ENCODE assay signal across 21 cellular contexts in the genomic region with DNA sequence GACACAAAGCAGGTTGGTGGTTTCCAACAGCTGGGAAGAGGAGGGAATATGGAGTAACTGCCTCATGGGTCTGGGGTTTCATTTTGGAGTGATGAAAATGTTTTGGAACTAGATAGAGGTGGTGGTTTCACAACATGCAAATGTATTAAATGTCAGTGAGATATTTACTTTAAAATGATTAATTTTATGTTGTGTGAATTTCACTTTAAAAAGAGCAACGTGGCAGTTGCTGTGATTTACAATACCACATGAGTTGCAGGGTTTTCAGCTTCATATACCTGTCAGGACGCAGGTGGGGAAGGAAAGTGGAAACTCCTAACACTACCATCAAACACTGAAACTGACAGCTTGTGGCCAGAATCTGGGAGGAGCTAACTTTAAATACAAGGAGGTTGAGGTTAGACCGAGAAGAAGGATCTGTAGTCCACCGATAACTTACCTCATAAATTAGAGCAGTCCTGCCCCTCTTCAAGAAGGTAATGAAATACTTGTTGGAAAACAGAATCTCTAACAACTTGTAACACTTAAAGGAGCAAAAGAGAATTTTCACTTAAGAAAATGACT.
DNase-seq lines count a peak whose midpoint lies in the region; FAIRE-seq and TF ChIP-seq lines count a peak whose summit lies in the region.
"Had no signal": no experiment of that assay in that cellular context is flagged by ENCODE, and none has a peak within 500 bp of the region (broad histone marks: within the 10 kb centered on the region; RNA-seq: fewer than 3 reads in every experiment).

No MANE protein-coding gene starts in this region.

- no peaks in the 10 kb centered on the region for H3K9me2 ChIP-seq in MM.1S (replicated peaks; ENCODE audit: insufficient read depth, low read length)

- no peaks in the 10 kb centered on the region for H3K79me2 ChIP-seq in MM.1S (ENCODE audit: low read length)
- no peaks in the 10 kb centered on the region for H3K79me2 ChIP-seq in H9 (ENCODE audit: insufficient read depth, low read length)

- peak; percentile 35 for FAIRE-seq in GM18507 (lab: Jason Lieb, UNC)
- FAIRE-seq: GM19239, HTR-8/SVneo had no signal

- H3K79me1 ChIP-seq in H9 (ENCODE audit: insufficient read depth, low read depth, low read length, poor library complexity, severe bottlenecking), result no peaks in the 10 kb centered on the region

- H3K4me3 Mint-ChIP-seq in H9 (no peak overlapping the region), progenitor cell of endocrine pancreas (ENCODE audit: low read depth) (no peak overlapping the region)
- H3K4me3 Mint-ChIP-seq: B cell, IgD-negative memory B cell had no signal

- WGBS in H9 (ENCODE audit: extremely low coverage, insufficient read length, low lambda C conversion rate), result no CpG with 5 or more reads among the region's 4 CpGs

- peaks cover 12% of the 10 kb centered on the region for H3K4me1 ChIP-seq in HEK293 (ENCODE audit: control insufficient read depth, insufficient read depth, low read length)
- peaks cover 18% of the 10 kb centered on the region for H3K4me1 ChIP-seq in MM.1S (ENCODE audit: low read length)
- H3K4me1 ChIP-seq in H9 (ENCODE audit: insufficient read depth, low read length), result no peaks in the 10 kb centered on the region

- H3K56ac ChIP-seq in H9 (ENCODE audit: insufficient read length, low read depth, low read length), result no peak overlapping the region

- H3K18ac ChIP-seq in H9 (ENCODE audit: insufficient read length, low read depth, low read length), result no peak overlapping the region

- H3K9me3 ChIP-seq in HEK293 (ENCODE audit: control insufficient read depth, insufficient read depth, low read depth, low read length) (no peaks in the 10 kb centered on the region), MM.1S (replicated peaks; ENCODE audit: insufficient read depth, low read length) (no peaks in the 10 kb centered on the region), H9 (ENCODE audit: control insufficient read depth, low read depth, low read length) (no peaks in the 10 kb centered on the region)

- H4K91ac ChIP-seq in H9 (ENCODE audit: insufficient read length, low read depth, low read length), result no peak overlapping the region

- no peak overlapping the region for H2BK15ac ChIP-seq in H9 (ENCODE audit: low read depth, low read length)

- no peak overlapping the region for H3K4ac ChIP-seq in H9 (ENCODE audit: low read depth, low read length)

- H3K9ac ChIP-seq in MM.1S (ENCODE audit: low read length) (no peak overlapping the region), H9 (ENCODE audit: extremely low read depth, insufficient read length, low read length) (no peak overlapping the region)

- no peak overlapping the region for H3T11ph ChIP-seq in H9 (ENCODE audit: low read length)

- H4K8ac ChIP-seq in H9 (replicated peaks; ENCODE audit: insufficient read length, low read depth, low read length), result no peak overlapping the region

- H2BK120ac ChIP-seq in H9 (ENCODE audit: low read depth, low read length, poor library complexity, severe bottlenecking), result no peak overlapping the region

- H3F3A ChIP-seq in MM.1S (ENCODE audit: insufficient read depth, low read length), result peaks cover 6% of the 10 kb centered on the region; the same call in 1 of the 2 replicates

- no peak overlapping the region for H2BK12ac ChIP-seq in H9 (ENCODE audit: insufficient read length, low read depth, low read length)

- POLR2A ChIA-PET in HEK293 (lab: Yijun Ruan, JAX), result no interaction called here

- H3K27me3 ChIP-seq in MM.1S (replicated peaks; ENCODE audit: insufficient read depth, low read length), result no peaks in the 10 kb centered on the region
- H3K27me3 ChIP-seq in H9 (ENCODE audit: insufficient read depth, low read length), result no peaks in the 10 kb centered on the region

- H3K36me3 Mint-ChIP-seq in H9 (ENCODE audit: insufficient read depth in 1 of 3, low read depth in 3 of 3) (no peaks in the 10 kb centered on the region), progenitor cell of endocrine pancreas (ENCODE audit: insufficient read depth) (no peaks in the 10 kb centered on the region)

- H3K23ac ChIP-seq in H9 (ENCODE audit: insufficient read length, low read depth, low read length), result no peak overlapping the region

- H3K27ac ChIP-seq in HEK293 (ENCODE audit: extremely low read depth, low read depth, low read length) (no peak overlapping the region), MM.1S (ENCODE audit: low read length) (no peak overlapping the region; the same call in 1 of the 2 replicates), H9 (ENCODE audit: insufficient read length, low read depth, low read length) (no peak overlapping the region)
- H3K27ac ChIP-seq: RWPE1 had no signal

- H3K27ac Mint-ChIP-seq in H9 (no peak overlapping the region), progenitor cell of endocrine pancreas (no peak overlapping the region)
- H3K27ac Mint-ChIP-seq: B cell, IgD-negative memory B cell had no signal

- TF ChIP-seq CTCF in HEK293 (tag by site-specific recombination; IDR thresholded peaks at IDR 0.05), result no peak
- TF ChIP-seq CTCF in MM.1S (IDR thresholded peaks at IDR 0.05; ENCODE audit: low read length), result no peak
- no peak for TF ChIP-seq CTCF in H9 (conservative IDR thresholded peaks at IDR 0.05)
- TF ChIP-seq CTCF in progenitor cell of endocrine pancreas (IDR thresholded peaks at IDR 0.05; ENCODE audit: unreplicated experiment), result no peak

- no peak overlapping the region for H4K5ac ChIP-seq in H9 (ENCODE audit: insufficient read length, low read depth, low read length)

- no peaks in the 10 kb centered on the region for H4K20me1 ChIP-seq in MM.1S (ENCODE audit: insufficient read depth, low read length)
- H4K20me1 ChIP-seq in H9 (ENCODE audit: control insufficient read depth, insufficient read depth, insufficient read length), result no peaks in the 10 kb centered on the region

- H2BK20ac ChIP-seq in H9 (ENCODE audit: low read depth, low read length, poor library complexity, severe bottlenecking), result no peak overlapping the region

- no peak overlapping the region for H3K4me3 ChIP-seq in HEK293 (ENCODE audit: low read depth, low read length)
- peak overlapping the region; percentile 16; the same call in 1 of the 2 replicates for H3K4me3 ChIP-seq in MM.1S (ENCODE audit: low read length)

- no peaks in the 10 kb centered on the region for H3K23me2 ChIP-seq in H9 (ENCODE audit: insufficient read length, low read depth, low read length, poor library complexity, severe bottlenecking)

- H3K4me1 Mint-ChIP-seq in H9 (no peaks in the 10 kb centered on the region), progenitor cell of endocrine pancreas (ENCODE audit: low read depth) (peaks cover 1% of the 10 kb centered on the region)
- H3K4me1 Mint-ChIP-seq: B cell had no signal

- H3K4me2 ChIP-seq in MM.1S (ENCODE audit: low read depth, low read length) (peak overlapping the region; percentile 42), H9 (ENCODE audit: insufficient read depth, insufficient read length, low read length) (no peak overlapping the region)

- no peak overlapping the region for H3K14ac ChIP-seq in H9 (ENCODE audit: insufficient read depth, low read length)

- DNase-seq in GM18507 (ENCODE audit: extremely low spot score, insufficient read length, low read depth) (no peak), MM.1S (peak; percentile 92), left kidney (ENCODE audit: low read depth, low spot score) (peak; percentile 94), NCI-H2029 treated with DMSO at 0.1 percent for 48 hours (lab: John Stamatoyannopoulos, UW) (no peak), superior temporal gyrus (ENCODE audit: extremely low spot score) (no peak), H9 (no peak), progenitor cell of endocrine pancreas (ENCODE audit: low spot score, unreplicated experiment) (no peak)
- DNase-seq: DMS 273 treated with DMSO at 0.1 percent for 48 hours, DND-41, NCI-H1092, NCI-H1436 treated with DMSO at 0.1 percent for 48 hours, NCI-H2081 treated with DMSO at 0.1 percent for 48 hours, NCI-H774, SIG-M5, T-helper 1 cell had no signal

- no peaks in the 10 kb centered on the region for H3K9me3 Mint-ChIP-seq in H9
- H3K9me3 Mint-ChIP-seq in progenitor cell of endocrine pancreas (ENCODE audit: low read depth), result no peaks in the 10 kb centered on the region

- no peak overlapping the region for H2AK5ac ChIP-seq in H9 (ENCODE audit: insufficient read length, low read length)

- H3K27me3 Mint-ChIP-seq in H9 (ENCODE audit: low read depth), result peaks cover under 1% of the 10 kb centered on the region
- peaks cover 49% of the 10 kb centered on the region for H3K27me3 Mint-ChIP-seq in progenitor cell of endocrine pancreas

- H3K36me3 ChIP-seq in HEK293 (ENCODE audit: control insufficient read depth in 2 of 2, insufficient read depth in 1 of 2, low read length in 2 of 2) (no peaks in the 10 kb centered on the region), MM.1S (replicated peaks; ENCODE audit: insufficient read depth, low read length) (no peaks in the 10 kb centered on the region)

- no peak overlapping the region for H2AFZ ChIP-seq in MM.1S (ENCODE audit: low read length)
- no peak overlapping the region for H2AFZ ChIP-seq in H9 (ENCODE audit: low read length)

- H2BK5ac ChIP-seq in H9 (ENCODE audit: insufficient read length, low read length), result no peak overlapping the region

- CTCF ChIA-PET in HEK293 (lab: Yijun Ruan, JAX), result no interaction called here

TF ChIP-seq in HEK293, 187 proteins besides CTCF, POLR2A, EP300 and RAD21 (continues in another document):
- 0 out of 2 replicates have a peak, but pooled peaks have one; percentile 49 for TF ChIP-seq ZNF561 (tag by site-specific recombination; IDR thresholded peaks at IDR 0.05; ENCODE audit: borderline replicate concordance)

Comparison
In these comparisons a context has a peak if more than half of its experiments do, and no peak if none do; other contexts are left out.
1. DNase-seq: peak in MM.1S (single experiment) and left kidney (single experiment); none in GM18507 (single experiment), NCI-H2029 treated with DMSO at 0.1 percent for 48 hours (single experiment), superior temporal gyrus (single experiment), H9 (single experiment) and progenitor cell of endocrine pancreas (single experiment).